ENCODE assay signal across 15 cellular contexts in the genomic region with DNA sequence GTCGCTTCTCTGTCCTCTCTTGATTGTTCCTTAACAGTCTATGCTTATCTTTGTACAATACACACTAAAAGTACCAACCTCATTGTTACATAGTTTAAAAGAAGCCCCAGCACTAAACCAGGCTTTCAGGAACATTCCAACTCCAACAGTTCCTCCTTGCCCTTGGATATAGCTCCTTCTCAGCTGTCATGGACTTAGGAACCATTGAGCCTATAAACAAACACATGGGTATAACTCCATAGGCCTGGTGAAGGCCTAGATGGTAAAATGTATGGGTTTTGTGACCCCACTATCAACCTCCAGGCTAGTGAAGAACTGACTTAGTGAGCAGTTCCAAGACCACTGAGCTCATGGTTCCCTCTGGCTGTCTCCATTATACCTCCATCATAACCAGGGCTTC.
DNase-seq lines count a peak whose midpoint lies in the region; ATAC-seq and TF ChIP-seq lines count a peak whose summit lies in the region.
"Had no signal": no experiment of that assay in that cellular context is flagged by ENCODE, and none has a peak within 500 bp of the region (broad histone marks: within the 10 kb centered on the region; RNA-seq: fewer than 3 reads in every experiment).

No MANE protein-coding gene starts in this region.

- dilution Hi-C loops in mammary epithelial cell (cut with HindIII; ENCODE audit: low sequenced_read_pairs), result no loop called here

- H4K20me1 ChIP-seq in Karpas-422 (ENCODE audit: insufficient read depth, low read depth, low read length) (no peaks in the 10 kb centered on the region), osteoblast (ENCODE audit: insufficient read depth, low read length) (no peaks in the 10 kb centered on the region), mammary epithelial cell (ENCODE audit: insufficient read depth, low read length) (no peaks in the 10 kb centered on the region)
- H4K20me1 ChIP-seq: BLaER1 had no signal

- H3K4me3 ChIP-seq in Karpas-422 (ENCODE audit: low read length) (no peak overlapping the region), osteoblast (ENCODE audit: insufficient read depth, low read length) (no peak overlapping the region), lower leg skin (ENCODE audit: low read depth, poor library complexity, severe bottlenecking) (no peak overlapping the region), mammary epithelial cell (replicated peaks in 1 of 3; ENCODE audit: insufficient read depth in 1 of 3, low read depth in 2 of 3, low read length in 3 of 3) (no peak overlapping the region)
- H3K4me3 ChIP-seq: BLaER1, GM23248 had no signal

- H3K9me2 ChIP-seq in Karpas-422 (replicated peaks; ENCODE audit: insufficient read depth, low read length), result no peaks in the 10 kb centered on the region

- no peaks in the 10 kb centered on the region for H3K27me3 Mint-ChIP-seq in activated CD4-positive, alpha-beta T cell treated with anti-CD3 and anti-CD28 coated beads for 36 hours

- H3K27me3 ChIP-seq in Karpas-422 (ENCODE audit: low read length) (no peaks in the 10 kb centered on the region), osteoblast (ENCODE audit: insufficient read depth, low read length) (no peaks in the 10 kb centered on the region), mammary epithelial cell (ENCODE audit: insufficient read depth, low read length) (no peaks in the 10 kb centered on the region)
- H3K27me3 ChIP-seq: BLaER1 had no signal

- peak overlapping the region; percentile 38 for H3K27ac Mint-ChIP-seq in activated CD4-positive, alpha-beta T cell treated with anti-CD3 and anti-CD28 coated beads for 36 hours

- H3K9me3 ChIP-seq in Karpas-422 (ENCODE audit: low read length) (no peaks in the 10 kb centered on the region), osteoblast (ENCODE audit: low read depth, low read length) (no peaks in the 10 kb centered on the region), mammary epithelial cell (replicated peaks; ENCODE audit: insufficient read depth, low read length) (no peaks in the 10 kb centered on the region)
- H3K9me3 ChIP-seq: BLaER1 had no signal

- no peak overlapping the region for H3K27ac ChIP-seq in Karpas-422 (ENCODE audit: low read length)
- no peak overlapping the region for H3K27ac ChIP-seq in osteoblast (ENCODE audit: low read depth, low read length)
- no peak overlapping the region for H3K27ac ChIP-seq in mammary epithelial cell (ENCODE audit: insufficient read depth, low read depth, low read length)
- H3K27ac ChIP-seq: 22Rv1, BLaER1, GM23248 had no signal

- TF ChIP-seq CTCF in osteoblast (IDR thresholded peaks at IDR 0.05; ENCODE audit: extremely low read depth, low read depth, low read length), result no peak
- no peak for TF ChIP-seq CTCF in lower leg skin (IDR thresholded peaks at IDR 0.05)
- TF ChIP-seq CTCF in mammary epithelial cell (conservative IDR thresholded peaks at IDR 0.05 in 1 of 2, IDR thresholded peaks at IDR 0.05 in 1 of 2; ENCODE audit: extremely low read depth in 1 of 2, insufficient read depth in 1 of 2, low read depth in 1 of 2, low read length in 2 of 2), result no peak

- no peak overlapping the region for H3K4me3 Mint-ChIP-seq in activated CD4-positive, alpha-beta T cell treated with anti-CD3 and anti-CD28 coated beads for 36 hours

- peaks cover 30% of the 10 kb centered on the region for H3K4me1 ChIP-seq in Karpas-422 (ENCODE audit: low read length)
- no peaks in the 10 kb centered on the region for H3K4me1 ChIP-seq in osteoblast (ENCODE audit: insufficient read depth, low read length)
- no peaks in the 10 kb centered on the region for H3K4me1 ChIP-seq in mammary epithelial cell (ENCODE audit: insufficient read depth, low read length)

- POLR2A ChIA-PET in activated CD4-positive, alpha-beta T cell treated with anti-CD3 and anti-CD28 coated beads for 36 hours (lab: Charles Lee), result no interaction called here

- no peak for ATAC-seq in activated CD4-positive, alpha-beta T cell treated with anti-CD3 and anti-CD28 coated beads for 36 hours
- peak; percentile 55 for ATAC-seq in left colon
- ATAC-seq: HCT116 had no signal

- H3K9me3 Mint-ChIP-seq in activated CD4-positive, alpha-beta T cell treated with anti-CD3 and anti-CD28 coated beads for 36 hours (ENCODE audit: low read depth), result no peaks in the 10 kb centered on the region

- intact Hi-C loops in activated CD4-positive, alpha-beta T cell treated with anti-CD3 and anti-CD28 coated beads for 36 hours (cut with DNase I, micrococcal nuclease), result no loop called here
- intact Hi-C loops in left colon (cut with DNase I, micrococcal nuclease) (no loop called here), lower leg skin (cut with DNase I; ENCODE audit: low total_unique reads) (no loop called here), mammary epithelial cell (cut with micrococcal nuclease) (no loop called here)

- no peaks in the 10 kb centered on the region for H3K36me3 Mint-ChIP-seq in activated CD4-positive, alpha-beta T cell treated with anti-CD3 and anti-CD28 coated beads for 36 hours (ENCODE audit: low read depth)

- CTCF ChIA-PET in activated CD4-positive, alpha-beta T cell treated with anti-CD3 and anti-CD28 coated beads for 36 hours (lab: Charles Lee), result interaction anchor here (0.6 to 0.9 kb wide), 2 partner anchors 11 to 48 kb away, joined by 3 to 4 read pairs; no protein-coding TSS in a partner anchor
- CTCF ChIA-PET in mammary epithelial cell (lab: Charles Lee; ENCODE audit: low non-redundant PET), result no interaction called here

- no peak overlapping the region for H3K9ac ChIP-seq in Karpas-422 (ENCODE audit: low read length)
- H3K9ac ChIP-seq in mammary epithelial cell (ENCODE audit: insufficient read depth, low read length), result no peak overlapping the region
- H3K9ac ChIP-seq: BLaER1, GM23248 had no signal

- H3K36me3 ChIP-seq in Karpas-422 (ENCODE audit: insufficient read depth, low read length) (no peaks in the 10 kb centered on the region), osteoblast (ENCODE audit: insufficient read depth, low read length) (no peaks in the 10 kb centered on the region), mammary epithelial cell (ENCODE audit: insufficient read depth, low read length) (no peaks in the 10 kb centered on the region)
- H3K36me3 ChIP-seq: BLaER1 had no signal

- H2AFZ ChIP-seq in Karpas-422 (ENCODE audit: low read length), result peak overlapping the region; percentile 56
- H2AFZ ChIP-seq in osteoblast (ENCODE audit: low read length), result peak overlapping the region; percentile 1
- H2AFZ ChIP-seq in mammary epithelial cell (ENCODE audit: low read depth, low read length), result no peak overlapping the region
- H2AFZ ChIP-seq: GM23248 had no signal

- peaks cover 28% of the 10 kb centered on the region for H3K4me1 Mint-ChIP-seq in activated CD4-positive, alpha-beta T cell treated with anti-CD3 and anti-CD28 coated beads for 36 hours

- no peak overlapping the region for H3K4me2 ChIP-seq in Karpas-422 (ENCODE audit: low read depth, low read length, poor library complexity, severe bottlenecking)
- H3K4me2 ChIP-seq in osteoblast (ENCODE audit: insufficient read depth, low read length), result no peak overlapping the region
- no peak overlapping the region for H3K4me2 ChIP-seq in mammary epithelial cell (ENCODE audit: insufficient read depth, low read depth, low read length)
- H3K4me2 ChIP-seq: BLaER1 had no signal

- DNase-seq in activated CD4-positive, alpha-beta T cell treated with anti-CD3 and anti-CD28 coated beads for 36 hours, result no peak
- DNase-seq in activated CD4-positive, alpha-beta T cell treated with anti-CD3 and anti-CD28 coated beads, Interleukin-2, amount 50 U/mL, for 1 hour, result no peak
- DNase-seq in Karpas-422, result no peak
- DNase-seq in left colon, result no peak
- no peak for DNase-seq in osteoblast (ENCODE audit: insufficient read length, low spot score, missing footprints)
- DNase-seq in lower leg skin (ENCODE audit: low spot score in 2 of 2), result no peak
- no peak for DNase-seq in activated effector memory CD4-positive, alpha-beta T cell treated with anti-CD3 and anti-CD28 coated beads, Interleukin-2, amount 50 U/mL, for 16 hours
- DNase-seq in mammary epithelial cell, result no peak
- DNase-seq: Calu3, DMS79, EL, GM23248 had no signal

- TF ChIP-seq POLR2A in lower leg skin (IDR thresholded peaks at IDR 0.05), result no peak

- whole genome bisulfite sequencing in lower leg skin, 2 donors, result 98 to 100% methylated on average over 1 of the region's 1 CpG
- 100% methylated on average over 1 of the region's 1 CpG for WGBS in mammary epithelial cell (ENCODE audit: low coverage, missing lambda C conversion rate)

- in situ Hi-C loops in mammary epithelial cell (cut with MboI; ENCODE audit: low sequenced_read_pairs in 2 of 2), result no loop called here

- BruUV-seq in mammary epithelial cell (replicated peaks; lab: Mats Ljungman, UMichigan), result no TSS peak

- H3K79me2 ChIP-seq in Karpas-422 (ENCODE audit: low read length) (no peaks in the 10 kb centered on the region), osteoblast (ENCODE audit: insufficient read depth, low read length) (no peaks in the 10 kb centered on the region), mammary epithelial cell (ENCODE audit: insufficient read depth, low read length) (no peaks in the 10 kb centered on the region)
